15 cellular contexts compared by ENCODE assay signal in the genomic region with DNA sequence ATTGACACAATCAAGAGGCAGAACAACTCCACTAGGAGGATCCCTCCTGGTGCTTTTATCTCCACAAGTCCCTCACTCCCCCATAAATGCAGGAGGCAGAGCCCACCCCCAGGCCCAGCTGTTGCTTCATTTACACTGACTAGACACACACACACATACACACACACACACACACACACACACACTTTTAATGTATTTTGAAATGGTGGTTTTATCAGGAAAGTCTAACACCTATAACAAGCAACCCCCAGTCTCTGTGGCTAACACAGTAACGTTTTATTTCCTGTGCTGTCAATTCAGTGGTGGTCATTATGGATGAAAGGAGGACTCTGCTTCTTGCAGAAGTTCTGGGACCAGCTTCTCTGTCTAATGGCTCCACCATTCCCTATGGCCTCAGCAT.
DNase-seq lines count a peak whose midpoint lies in the region; ATAC-seq and TF ChIP-seq lines count a peak whose summit lies in the region.
"Had no signal": no experiment of that assay in that cellular context is flagged by ENCODE, and none has a peak within 500 bp of the region (broad histone marks: within the 10 kb centered on the region; RNA-seq: fewer than 3 reads in every experiment).

No MANE protein-coding gene starts in this region.

- TF ChIP-seq EP300 in transverse colon (IDR thresholded peaks at IDR 0.05; ENCODE audit: low read depth): no peak

- H4K8ac ChIP-seq in mesenchymal stem cell (ENCODE audit: low read length): peak overlapping the region; percentile 53

- peak overlapping the region; percentile 47 for H4K91ac ChIP-seq in mesenchymal stem cell (ENCODE audit: low read length)

- H3K4me2 ChIP-seq in mesenchymal stem cell (ENCODE audit: low read length, poor library complexity, severe bottlenecking): no peak overlapping the region

- H2BK5ac ChIP-seq in mesenchymal stem cell (ENCODE audit: low read depth, low read length, poor library complexity, severe bottlenecking): no peak overlapping the region

- TF ChIP-seq CTCF in transverse colon (IDR thresholded peaks at IDR 0.05) (no peak), upper lobe of right lung (IDR thresholded peaks at IDR 0.05) (no peak)

- H3K18ac ChIP-seq in mesenchymal stem cell (ENCODE audit: low read depth in 1 of 2, low read length in 2 of 2): peak overlapping the region in 1 of 2 experiments; percentile 71

- no peaks in the 10 kb centered on the region for H3K27me3 ChIP-seq in mesenchymal stem cell (ENCODE audit: control insufficient read depth in 1 of 2, insufficient read depth in 1 of 2, low read length in 2 of 2)
- H3K27me3 ChIP-seq in transverse colon: no peaks in the 10 kb centered on the region
- no peaks in the 10 kb centered on the region for H3K27me3 ChIP-seq in upper lobe of right lung

- WGBS in mesenchymal stem cell: no CpG with 5 or more reads among the region's 1 CpG
- 71% methylated on average over 1 of the region's 1 CpG; no CpG with 5 or more reads in 1 of the 2 donors for WGBS in transverse colon (ENCODE audit: low coverage in 1 of 2), 2 donors

- DNase-seq in KBM-7: peak; percentile 29
- peak; percentile 24 for DNase-seq in UCSD-AML1 (lab: John Stamatoyannopoulos, UW; ENCODE audit: unreplicated experiment)
- no peak for DNase-seq in mesenchymal stem cell
- DNase-seq in transverse colon: no peak
- DNase-seq in upper lobe of right lung: no peak
- no peak for DNase-seq in DMS114 treated with DMSO at 0.1 percent for 48 hours (lab: John Stamatoyannopoulos, UW; ENCODE audit: unreplicated experiment)
- DNase-seq: DMS 273 treated with DMSO at 0.1 percent for 48 hours, H9, MV-4-11, NCI-H1417, NCI-H187 treated with DMSO at 0.1 percent for 48 hours, NCI-H2227 treated with DMSO at 0.1 percent for 48 hours, NCI-H524 treated with DMSO at 0.1 percent for 48 hours, SIG-M5 had no signal

- H3K9me3 ChIP-seq in mesenchymal stem cell (ENCODE audit: control insufficient read depth, low read length) (no peaks in the 10 kb centered on the region), transverse colon (no peaks in the 10 kb centered on the region), upper lobe of right lung (no peaks in the 10 kb centered on the region)

- no peaks in the 10 kb centered on the region for H3K79me1 ChIP-seq in mesenchymal stem cell (replicated peaks; ENCODE audit: low read length, poor library complexity, severe bottlenecking)

- H3K4me3 ChIP-seq in mesenchymal stem cell (ENCODE audit: insufficient read depth in 1 of 2, low read depth in 1 of 2, low read length in 2 of 2) (no peak overlapping the region), transverse colon (no peak overlapping the region), upper lobe of right lung (no peak overlapping the region)

- H2BK15ac ChIP-seq in mesenchymal stem cell (ENCODE audit: low read depth, poor library complexity, severe bottlenecking): no peak overlapping the region

- intact Hi-C loops in transverse colon (cut with DNase I; ENCODE audit: low total_unique reads) (no loop called here), upper lobe of right lung (cut with DNase I) (no loop called here)

- peaks cover 2% of the 10 kb centered on the region for H3K4me1 ChIP-seq in mesenchymal stem cell (ENCODE audit: control insufficient read depth, insufficient read depth, low read depth, low read length)
- H3K4me1 ChIP-seq in transverse colon: peaks cover 6 to 50% (median 38%) of the 10 kb centered on the region in 4 donors
- H3K4me1 ChIP-seq in upper lobe of right lung: no peaks in the 10 kb centered on the region

- no peak overlapping the region for H2BK120ac ChIP-seq in mesenchymal stem cell (ENCODE audit: low read depth, low read length)

- no peak overlapping the region for H3K9ac ChIP-seq in mesenchymal stem cell (ENCODE audit: low read length)

- H3K27ac ChIP-seq in mesenchymal stem cell (ENCODE audit: low read length, poor library complexity, severe bottlenecking) (no peak overlapping the region), transverse colon (peak overlapping the region; percentile 79 to 85 (median 80)), upper lobe of right lung (no peak overlapping the region)

- H3K14ac ChIP-seq in mesenchymal stem cell (ENCODE audit: low read length in 2 of 2): no peak overlapping the region

- H3K36me3 ChIP-seq in mesenchymal stem cell (ENCODE audit: control insufficient read depth in 1 of 2, insufficient read depth in 2 of 2, low read depth in 1 of 2, low read length in 2 of 2): peaks cover 0 to 11% of the 10 kb centered on the region in 2 experiments
- no peaks in the 10 kb centered on the region for H3K36me3 ChIP-seq in transverse colon
- no peaks in the 10 kb centered on the region for H3K36me3 ChIP-seq in upper lobe of right lung

- TF ChIP-seq POLR2A in transverse colon (IDR thresholded peaks at IDR 0.05): no peak

- in situ Hi-C loops in KBM-7 (cut with MboI; ENCODE audit: low pct_unique_long_range_greater_than_20kb, low sequenced_read_pairs) (no loop called here), transverse colon (cut with MboI; ENCODE audit: low pct_ligation_motif_present in 1 of 4, low pct_unique_long_range_greater_than_20kb in 1 of 4, low sequenced_read_pairs in 3 of 4) (no loop called here)

- H3K23ac ChIP-seq in mesenchymal stem cell (ENCODE audit: low read length in 2 of 2): no peak overlapping the region

- peak overlapping the region; percentile 6 to 29 for H2BK12ac ChIP-seq in mesenchymal stem cell (ENCODE audit: low read length in 2 of 2)

- ATAC-seq in upper lobe of right lung (no peak), HG02981 (IDR thresholded peaks at IDR 0.05; ENCODE audit: unreplicated experiment) (no peak)

- H2AK5ac ChIP-seq in mesenchymal stem cell (ENCODE audit: low read length, severe bottlenecking): peak overlapping the region; percentile 17

- H2AFZ ChIP-seq in mesenchymal stem cell (ENCODE audit: low read depth, low read length): no peak overlapping the region

- peak overlapping the region in 1 of 2 experiments; percentile 75 for H3K4ac ChIP-seq in mesenchymal stem cell (ENCODE audit: low read depth in 1 of 2, low read length in 2 of 2)

Comparison
In these comparisons a context has a peak if more than half of its experiments do, and no peak if none do; other contexts are left out.
1. DNase-seq: peak in KBM-7 (single experiment) and UCSD-AML1 (single experiment); none in mesenchymal stem cell (single experiment), transverse colon (single experiment), upper lobe of right lung (single experiment) and DMS114 treated with DMSO at 0.1 percent for 48 hours (single experiment).
2. H3K27ac ChIP-seq: peak in transverse colon (4 of 4); none in mesenchymal stem cell (single experiment) and upper lobe of right lung (single experiment).